10 cellular contexts compared by ENCODE assay signal in the genomic region with DNA sequence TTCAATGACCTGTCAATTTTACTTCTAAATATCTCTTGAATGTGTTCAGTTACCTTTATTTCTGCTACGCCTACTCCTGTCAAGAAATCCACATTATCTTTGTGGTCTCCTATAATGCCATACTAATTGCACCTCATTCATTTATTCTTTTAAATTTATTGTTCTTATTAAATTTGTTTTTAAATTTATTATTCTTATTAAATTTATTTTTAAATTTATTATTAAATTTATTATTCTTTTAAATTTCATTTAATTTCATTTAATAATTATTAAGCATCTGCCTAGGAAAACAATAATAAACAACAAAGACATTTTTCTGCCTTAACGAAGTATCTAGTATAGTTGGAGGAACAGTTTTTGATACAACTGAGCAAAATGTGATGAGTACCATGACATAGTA.
"Had no signal": no experiment of that assay in that cellular context is flagged by ENCODE, and none has a peak within 500 bp of the region (broad histone marks: within the 10 kb centered on the region; RNA-seq: fewer than 3 reads in every experiment).

No MANE protein-coding gene starts in this region.

- H3K4me1 ChIP-seq: HAP-1 had no signal

- H3K27ac ChIP-seq: GM23248 had no signal

- FAIRE-seq: HTR-8/SVneo, K562 had no signal

- H3K4me3 Mint-ChIP-seq: HFFc6 had no signal

- H3K36me3 ChIP-seq: HAP-1 had no signal

- DNase-seq: GM23248, GOT3, H7, HFFc6, IMR-90, KG1 had no signal

- H3K9me3 ChIP-seq: HAP-1 had no signal

- H3K27ac Mint-ChIP-seq: HFFc6 had no signal

- ATAC-seq: HCT116, K562 had no signal

- H3K4me3 ChIP-seq: GM23248, HAP-1, K562 had no signal

- H3K9me3 Mint-ChIP-seq: HFFc6 had no signal
